8 cellular contexts compared by ENCODE assay signal in genomic region chr14:63478024-63478423, GRCh38.
A peak's percentile ranks its signal among the peaks of the same experiment; 100 is the strongest.
DNase-seq lines count a peak whose midpoint lies in the region; ATAC-seq and TF ChIP-seq lines count a peak whose summit lies in the region.

No MANE protein-coding gene starts in this region.

- peaks cover 7% of the 10 kb centered on the region for H3K4me1 ChIP-seq in foreskin keratinocyte

- TF ChIP-seq CTCF in foreskin keratinocyte (conservative IDR thresholded peaks at IDR 0.05): no peak

- H3K36me3 Mint-ChIP-seq in activated T-helper 17 cell treated with anti-CD3 and anti-CD28 coated beads, Interleukin-2, amount 50 U/mL, for 72 hours (ENCODE audit: low read depth): no peaks in the 10 kb centered on the region

- peak overlapping the region; percentile 62 for H3K27ac Mint-ChIP-seq in activated T-helper 17 cell treated with anti-CD3 and anti-CD28 coated beads, Interleukin-2, amount 50 U/mL, for 72 hours

- no peaks in the 10 kb centered on the region for H3K27me3 ChIP-seq in foreskin keratinocyte

- H3K4me1 Mint-ChIP-seq in activated T-helper 17 cell treated with anti-CD3 and anti-CD28 coated beads, Interleukin-2, amount 50 U/mL, for 72 hours: peaks cover 18% of the 10 kb centered on the region

- peak overlapping the region; percentile 27 for H3K4me3 Mint-ChIP-seq in activated T-helper 17 cell treated with anti-CD3 and anti-CD28 coated beads, Interleukin-2, amount 50 U/mL, for 72 hours

- peak; percentile 31 for DNase-seq in stimulated activated CD4-positive, alpha-beta T cell treated with anti-CD3 and anti-CD28 coated beads, Interleukin-4, amount 100 ng/mL, for 24 hours
- DNase-seq in stimulated activated CD4-positive, alpha-beta T cell treated with anti-CD3 and anti-CD28 coated beads, Interleukin-12 subunit alpha, Interleukin-12 subunit beta, amount 100 ng/mL, for 4 hours: no peak
- no peak for DNase-seq in substantia nigra (lab: John Stamatoyannopoulos, UW)
- DNase-seq in foreskin keratinocyte: no peak
- DNase-seq in inferior parietal cortex (ENCODE audit: extremely low spot score): no peak
- DNase-seq in retina: no peak

- H3K9me3 Mint-ChIP-seq in activated T-helper 17 cell treated with anti-CD3 and anti-CD28 coated beads, Interleukin-2, amount 50 U/mL, for 72 hours: no peaks in the 10 kb centered on the region

- no peaks in the 10 kb centered on the region for H3K27me3 Mint-ChIP-seq in activated T-helper 17 cell treated with anti-CD3 and anti-CD28 coated beads, Interleukin-2, amount 50 U/mL, for 72 hours

- H3K27ac ChIP-seq in substantia nigra (ENCODE audit: low read depth, low read length, poor library complexity, severe bottlenecking) (no peak overlapping the region), foreskin keratinocyte (no peak overlapping the region)

- peak; percentile 78 for ATAC-seq in HG03095 (IDR thresholded peaks at IDR 0.05; ENCODE audit: unreplicated experiment)
- ATAC-seq in activated T-helper 17 cell treated with anti-CD3 and anti-CD28 coated beads, Interleukin-2, amount 50 U/mL, for 72 hours (replicated peaks): peak; percentile 92
- no peak for ATAC-seq in foreskin keratinocyte
